ENCODE assay signal across 1 cellular context in the genomic region with DNA sequence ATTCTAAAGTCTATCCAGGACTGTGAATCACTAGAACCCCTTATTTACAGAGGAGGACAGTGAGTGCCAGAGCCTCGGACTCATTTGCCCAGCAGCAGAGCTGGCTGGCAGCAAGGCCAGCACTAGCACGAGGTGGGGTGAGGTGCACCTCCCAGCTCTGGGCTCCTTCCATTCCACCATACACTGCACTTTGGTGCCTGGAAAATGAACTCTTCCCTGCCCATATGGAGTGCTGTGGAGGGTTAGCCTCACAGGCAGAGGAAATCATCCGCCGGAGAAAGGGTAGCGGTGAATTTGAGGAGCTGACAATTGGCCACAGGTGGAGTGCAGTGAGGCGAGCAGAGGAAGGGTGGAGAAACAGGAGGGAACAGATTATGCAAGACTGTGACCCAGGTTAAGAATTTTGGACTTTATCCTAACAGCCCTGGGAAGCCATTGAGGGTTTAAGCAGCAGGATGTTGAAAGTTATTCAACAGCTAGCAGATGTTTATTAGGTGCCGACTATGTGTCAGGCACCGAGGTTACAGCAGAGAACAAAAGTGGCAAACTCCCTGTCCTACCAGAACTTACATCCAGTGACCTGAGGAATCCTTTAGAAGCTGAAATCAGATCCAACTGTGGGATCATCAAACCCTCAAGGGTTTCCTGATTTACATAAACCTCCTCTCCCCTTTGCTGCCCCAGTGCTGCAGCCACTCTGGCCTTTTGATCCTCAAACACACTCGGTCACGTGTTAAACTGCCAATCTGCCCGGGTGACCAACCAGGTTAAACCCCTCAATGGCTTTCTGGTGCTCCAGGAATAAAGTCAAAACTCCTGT.
TF ChIP-seq lines count a peak whose summit lies in the region.

No MANE protein-coding gene starts in this region.

TF ChIP-seq in HepG2, 621 proteins besides CTCF, POLR2A, EP300 and RAD21 (continued from another document and continues in another):
- TF ChIP-seq, protein P1, sequence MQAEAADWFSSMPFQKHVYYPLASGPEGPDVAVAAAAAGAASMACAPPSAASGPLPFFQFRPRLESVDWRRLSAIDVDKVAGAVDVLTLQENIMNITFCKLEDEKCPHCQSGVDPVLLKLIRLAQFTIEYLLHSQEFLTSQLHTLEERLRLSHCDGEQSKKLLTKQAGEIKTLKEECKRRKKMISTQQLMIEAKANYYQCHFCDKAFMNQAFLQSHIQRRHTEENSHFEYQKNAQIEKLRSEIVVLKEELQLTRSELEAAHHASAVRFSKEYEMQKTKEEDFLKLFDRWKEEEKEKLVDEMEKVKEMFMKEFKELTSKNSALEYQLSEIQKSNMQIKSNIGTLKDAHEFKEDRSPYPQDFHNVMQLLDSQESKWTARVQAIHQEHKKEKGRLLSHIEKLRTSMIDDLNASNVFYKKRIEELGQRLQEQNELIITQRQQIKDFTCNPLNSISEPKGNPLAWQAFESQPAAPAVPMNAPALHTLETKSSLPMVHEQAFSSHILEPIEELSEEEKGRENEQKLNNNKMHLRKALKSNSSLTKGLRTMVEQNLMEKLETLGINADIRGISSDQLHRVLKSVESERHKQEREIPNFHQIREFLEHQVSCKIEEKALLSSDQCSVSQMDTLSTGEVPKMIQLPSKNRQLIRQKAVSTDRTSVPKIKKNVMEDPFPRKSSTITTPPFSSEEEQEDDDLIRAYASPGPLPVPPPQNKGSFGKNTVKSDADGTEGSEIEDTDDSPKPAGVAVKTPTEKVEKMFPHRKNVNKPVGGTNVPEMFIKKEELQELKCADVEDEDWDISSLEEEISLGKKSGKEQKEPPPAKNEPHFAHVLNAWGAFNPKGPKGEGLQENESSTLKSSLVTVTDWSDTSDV (CRISPR knock-in tag; IDR thresholded peaks at IDR 0.05) = no peak
- TF ChIP-seq, protein P2, sequence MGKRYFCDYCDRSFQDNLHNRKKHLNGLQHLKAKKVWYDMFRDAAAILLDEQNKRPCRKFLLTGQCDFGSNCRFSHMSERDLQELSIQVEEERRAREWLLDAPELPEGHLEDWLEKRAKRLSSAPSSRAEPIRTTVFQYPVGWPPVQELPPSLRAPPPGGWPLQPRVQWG (CRISPR knock-in tag; IDR thresholded peaks at IDR 0.05; ENCODE audit: borderline replicate concordance, low read depth) = no peak
- TF ChIP-seq, protein P3, sequence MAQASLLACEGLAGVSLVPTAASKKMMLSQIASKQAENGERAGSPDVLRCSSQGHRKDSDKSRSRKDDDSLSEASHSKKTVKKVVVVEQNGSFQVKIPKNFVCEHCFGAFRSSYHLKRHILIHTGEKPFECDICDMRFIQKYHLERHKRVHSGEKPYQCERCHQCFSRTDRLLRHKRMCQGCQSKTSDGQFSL (CRISPR knock-in tag; IDR thresholded peaks at IDR 0.05) = no peak
- TF ChIP-seq ZNF331 (CRISPR knock-in tag; IDR thresholded peaks at IDR 0.05) (peak; percentile 65), NFRKB (IDR thresholded peaks at IDR 0.05) (no peak), ETV6 (CRISPR knock-in tag; conservative IDR thresholded peaks at IDR 0.05) (no peak; the same call in 1 of the 2 replicates), ZNF121 (CRISPR knock-in tag; IDR thresholded peaks at IDR 0.05) (0 out of 2 replicates have a peak, but pooled peaks have one; percentile 3), SAP130 (CRISPR knock-in tag; IDR thresholded peaks at IDR 0.05; ENCODE audit: low read depth) (peak; percentile 88), HNRNPL (IDR thresholded peaks at IDR 0.05; ENCODE audit: low read depth, low read length) (no peak), ZKSCAN1 (IDR thresholded peaks at IDR 0.05; ENCODE audit: low read length) (peak; percentile 84), HNRNPK (IDR thresholded peaks at IDR 0.05; ENCODE audit: low read depth, low read length, poor library complexity, severe bottlenecking) (no peak), TMF1 (CRISPR knock-in tag; IDR thresholded peaks at IDR 0.05; ENCODE audit: low read depth) (peak; percentile 91; the same call in 1 of the 2 replicates), ZNF839 (CRISPR knock-in tag; IDR thresholded peaks at IDR 0.05; ENCODE audit: borderline replicate concordance) (0 out of 2 replicates have a peak, but pooled peaks have one; percentile 30), HOXD1 (CRISPR knock-in tag; IDR thresholded peaks at IDR 0.05) (peak; percentile 13; the same call in 1 of the 2 replicates), RBFOX2 (IDR thresholded peaks at IDR 0.05; ENCODE audit: low read depth, low read length) (peak; percentile 61; the same call in 1 of the 2 replicates), SP5 (CRISPR knock-in tag; IDR thresholded peaks at IDR 0.05; ENCODE audit: borderline replicate concordance, low read depth) (peak; percentile 92), ZSCAN30 (CRISPR knock-in tag; IDR thresholded peaks at IDR 0.05) (no peak), FOSL1 (CRISPR knock-in tag; IDR thresholded peaks at IDR 0.05; ENCODE audit: borderline replicate concordance) (no peak), CEBPG (CRISPR knock-in tag; IDR thresholded peaks at IDR 0.05) (peak; percentile 96), ZNF777 (CRISPR knock-in tag; IDR thresholded peaks at IDR 0.05) (no peak), HNRNPLL (IDR thresholded peaks at IDR 0.05; ENCODE audit: low read depth, low read length, poor library complexity, severe bottlenecking) (no peak), MEIS2 (CRISPR knock-in tag; IDR thresholded peaks at IDR 0.05) (no peak; the same call in none of the 2 replicates), SMAD3 (CRISPR knock-in tag; IDR thresholded peaks at IDR 0.05) (no peak), MTA3 (CRISPR knock-in tag; IDR thresholded peaks at IDR 0.05) (no peak), SRSF4 (IDR thresholded peaks at IDR 0.05; ENCODE audit: low read depth, low read length, poor library complexity, severe bottlenecking) (no peak), ASH2L (IDR thresholded peaks at IDR 0.05; ENCODE audit: insufficient read length, low read depth, low read length) (peak; percentile 97), ZNF83 (CRISPR knock-in tag; IDR thresholded peaks at IDR 0.05; ENCODE audit: borderline replicate concordance) (no peak)
- TF ChIP-seq, protein P4, sequence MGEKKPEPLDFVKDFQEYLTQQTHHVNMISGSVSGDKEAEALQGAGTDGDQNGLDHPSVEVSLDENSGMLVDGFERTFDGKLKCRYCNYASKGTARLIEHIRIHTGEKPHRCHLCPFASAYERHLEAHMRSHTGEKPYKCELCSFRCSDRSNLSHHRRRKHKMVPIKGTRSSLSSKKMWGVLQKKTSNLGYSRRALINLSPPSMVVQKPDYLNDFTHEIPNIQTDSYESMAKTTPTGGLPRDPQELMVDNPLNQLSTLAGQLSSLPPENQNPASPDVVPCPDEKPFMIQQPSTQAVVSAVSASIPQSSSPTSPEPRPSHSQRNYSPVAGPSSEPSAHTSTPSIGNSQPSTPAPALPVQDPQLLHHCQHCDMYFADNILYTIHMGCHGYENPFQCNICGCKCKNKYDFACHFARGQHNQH (CRISPR knock-in tag; IDR thresholded peaks at IDR 0.05) = peak; percentile 72; the same call in 1 of the 2 replicates
- TF ChIP-seq, protein P5, sequence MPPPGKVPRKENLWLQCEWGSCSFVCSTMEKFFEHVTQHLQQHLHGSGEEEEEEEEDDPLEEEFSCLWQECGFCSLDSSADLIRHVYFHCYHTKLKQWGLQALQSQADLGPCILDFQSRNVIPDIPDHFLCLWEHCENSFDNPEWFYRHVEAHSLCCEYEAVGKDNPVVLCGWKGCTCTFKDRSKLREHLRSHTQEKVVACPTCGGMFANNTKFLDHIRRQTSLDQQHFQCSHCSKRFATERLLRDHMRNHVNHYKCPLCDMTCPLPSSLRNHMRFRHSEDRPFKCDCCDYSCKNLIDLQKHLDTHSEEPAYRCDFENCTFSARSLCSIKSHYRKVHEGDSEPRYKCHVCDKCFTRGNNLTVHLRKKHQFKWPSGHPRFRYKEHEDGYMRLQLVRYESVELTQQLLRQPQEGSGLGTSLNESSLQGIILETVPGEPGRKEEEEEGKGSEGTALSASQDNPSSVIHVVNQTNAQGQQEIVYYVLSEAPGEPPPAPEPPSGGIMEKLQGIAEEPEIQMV (CRISPR knock-in tag; IDR thresholded peaks at IDR 0.05; ENCODE audit: low read depth) = peak; percentile 78
- TF ChIP-seq, protein P6, sequence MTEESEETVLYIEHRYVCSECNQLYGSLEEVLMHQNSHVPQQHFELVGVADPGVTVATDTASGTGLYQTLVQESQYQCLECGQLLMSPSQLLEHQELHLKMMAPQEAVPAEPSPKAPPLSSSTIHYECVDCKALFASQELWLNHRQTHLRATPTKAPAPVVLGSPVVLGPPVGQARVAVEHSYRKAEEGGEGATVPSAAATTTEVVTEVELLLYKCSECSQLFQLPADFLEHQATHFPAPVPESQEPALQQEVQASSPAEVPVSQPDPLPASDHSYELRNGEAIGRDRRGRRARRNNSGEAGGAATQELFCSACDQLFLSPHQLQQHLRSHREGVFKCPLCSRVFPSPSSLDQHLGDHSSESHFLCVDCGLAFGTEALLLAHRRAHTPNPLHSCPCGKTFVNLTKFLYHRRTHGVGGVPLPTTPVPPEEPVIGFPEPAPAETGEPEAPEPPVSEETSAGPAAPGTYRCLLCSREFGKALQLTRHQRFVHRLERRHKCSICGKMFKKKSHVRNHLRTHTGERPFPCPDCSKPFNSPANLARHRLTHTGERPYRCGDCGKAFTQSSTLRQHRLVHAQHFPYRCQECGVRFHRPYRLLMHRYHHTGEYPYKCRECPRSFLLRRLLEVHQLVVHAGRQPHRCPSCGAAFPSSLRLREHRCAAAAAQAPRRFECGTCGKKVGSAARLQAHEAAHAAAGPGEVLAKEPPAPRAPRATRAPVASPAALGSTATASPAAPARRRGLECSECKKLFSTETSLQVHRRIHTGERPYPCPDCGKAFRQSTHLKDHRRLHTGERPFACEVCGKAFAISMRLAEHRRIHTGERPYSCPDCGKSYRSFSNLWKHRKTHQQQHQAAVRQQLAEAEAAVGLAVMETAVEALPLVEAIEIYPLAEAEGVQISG (CRISPR knock-in tag; IDR thresholded peaks at IDR 0.05) = peak; percentile 81
- TF ChIP-seq, protein P7, sequence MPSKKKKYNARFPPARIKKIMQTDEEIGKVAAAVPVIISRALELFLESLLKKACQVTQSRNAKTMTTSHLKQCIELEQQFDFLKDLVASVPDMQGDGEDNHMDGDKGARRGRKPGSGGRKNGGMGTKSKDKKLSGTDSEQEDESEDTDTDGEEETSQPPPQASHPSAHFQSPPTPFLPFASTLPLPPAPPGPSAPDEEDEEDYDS (CRISPR knock-in tag; IDR thresholded peaks at IDR 0.05) = no peak
- TF ChIP-seq, protein P8, sequence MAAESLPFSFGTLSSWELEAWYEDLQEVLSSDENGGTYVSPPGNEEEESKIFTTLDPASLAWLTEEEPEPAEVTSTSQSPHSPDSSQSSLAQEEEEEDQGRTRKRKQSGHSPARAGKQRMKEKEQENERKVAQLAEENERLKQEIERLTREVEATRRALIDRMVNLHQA (CRISPR knock-in tag; IDR thresholded peaks at IDR 0.05) = peak; percentile 71; the same call in 1 of the 2 replicates
- TF ChIP-seq, protein P9, sequence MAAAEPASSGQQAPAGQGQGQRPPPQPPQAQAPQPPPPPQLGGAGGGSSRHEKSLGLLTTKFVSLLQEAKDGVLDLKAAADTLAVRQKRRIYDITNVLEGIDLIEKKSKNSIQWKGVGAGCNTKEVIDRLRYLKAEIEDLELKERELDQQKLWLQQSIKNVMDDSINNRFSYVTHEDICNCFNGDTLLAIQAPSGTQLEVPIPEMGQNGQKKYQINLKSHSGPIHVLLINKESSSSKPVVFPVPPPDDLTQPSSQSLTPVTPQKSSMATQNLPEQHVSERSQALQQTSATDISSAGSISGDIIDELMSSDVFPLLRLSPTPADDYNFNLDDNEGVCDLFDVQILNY (CRISPR knock-in tag; conservative IDR thresholded peaks at IDR 0.05) = 0 out of 2 replicates have a peak, but pooled peaks have one; percentile 31
- TF ChIP-seq, protein P10, sequence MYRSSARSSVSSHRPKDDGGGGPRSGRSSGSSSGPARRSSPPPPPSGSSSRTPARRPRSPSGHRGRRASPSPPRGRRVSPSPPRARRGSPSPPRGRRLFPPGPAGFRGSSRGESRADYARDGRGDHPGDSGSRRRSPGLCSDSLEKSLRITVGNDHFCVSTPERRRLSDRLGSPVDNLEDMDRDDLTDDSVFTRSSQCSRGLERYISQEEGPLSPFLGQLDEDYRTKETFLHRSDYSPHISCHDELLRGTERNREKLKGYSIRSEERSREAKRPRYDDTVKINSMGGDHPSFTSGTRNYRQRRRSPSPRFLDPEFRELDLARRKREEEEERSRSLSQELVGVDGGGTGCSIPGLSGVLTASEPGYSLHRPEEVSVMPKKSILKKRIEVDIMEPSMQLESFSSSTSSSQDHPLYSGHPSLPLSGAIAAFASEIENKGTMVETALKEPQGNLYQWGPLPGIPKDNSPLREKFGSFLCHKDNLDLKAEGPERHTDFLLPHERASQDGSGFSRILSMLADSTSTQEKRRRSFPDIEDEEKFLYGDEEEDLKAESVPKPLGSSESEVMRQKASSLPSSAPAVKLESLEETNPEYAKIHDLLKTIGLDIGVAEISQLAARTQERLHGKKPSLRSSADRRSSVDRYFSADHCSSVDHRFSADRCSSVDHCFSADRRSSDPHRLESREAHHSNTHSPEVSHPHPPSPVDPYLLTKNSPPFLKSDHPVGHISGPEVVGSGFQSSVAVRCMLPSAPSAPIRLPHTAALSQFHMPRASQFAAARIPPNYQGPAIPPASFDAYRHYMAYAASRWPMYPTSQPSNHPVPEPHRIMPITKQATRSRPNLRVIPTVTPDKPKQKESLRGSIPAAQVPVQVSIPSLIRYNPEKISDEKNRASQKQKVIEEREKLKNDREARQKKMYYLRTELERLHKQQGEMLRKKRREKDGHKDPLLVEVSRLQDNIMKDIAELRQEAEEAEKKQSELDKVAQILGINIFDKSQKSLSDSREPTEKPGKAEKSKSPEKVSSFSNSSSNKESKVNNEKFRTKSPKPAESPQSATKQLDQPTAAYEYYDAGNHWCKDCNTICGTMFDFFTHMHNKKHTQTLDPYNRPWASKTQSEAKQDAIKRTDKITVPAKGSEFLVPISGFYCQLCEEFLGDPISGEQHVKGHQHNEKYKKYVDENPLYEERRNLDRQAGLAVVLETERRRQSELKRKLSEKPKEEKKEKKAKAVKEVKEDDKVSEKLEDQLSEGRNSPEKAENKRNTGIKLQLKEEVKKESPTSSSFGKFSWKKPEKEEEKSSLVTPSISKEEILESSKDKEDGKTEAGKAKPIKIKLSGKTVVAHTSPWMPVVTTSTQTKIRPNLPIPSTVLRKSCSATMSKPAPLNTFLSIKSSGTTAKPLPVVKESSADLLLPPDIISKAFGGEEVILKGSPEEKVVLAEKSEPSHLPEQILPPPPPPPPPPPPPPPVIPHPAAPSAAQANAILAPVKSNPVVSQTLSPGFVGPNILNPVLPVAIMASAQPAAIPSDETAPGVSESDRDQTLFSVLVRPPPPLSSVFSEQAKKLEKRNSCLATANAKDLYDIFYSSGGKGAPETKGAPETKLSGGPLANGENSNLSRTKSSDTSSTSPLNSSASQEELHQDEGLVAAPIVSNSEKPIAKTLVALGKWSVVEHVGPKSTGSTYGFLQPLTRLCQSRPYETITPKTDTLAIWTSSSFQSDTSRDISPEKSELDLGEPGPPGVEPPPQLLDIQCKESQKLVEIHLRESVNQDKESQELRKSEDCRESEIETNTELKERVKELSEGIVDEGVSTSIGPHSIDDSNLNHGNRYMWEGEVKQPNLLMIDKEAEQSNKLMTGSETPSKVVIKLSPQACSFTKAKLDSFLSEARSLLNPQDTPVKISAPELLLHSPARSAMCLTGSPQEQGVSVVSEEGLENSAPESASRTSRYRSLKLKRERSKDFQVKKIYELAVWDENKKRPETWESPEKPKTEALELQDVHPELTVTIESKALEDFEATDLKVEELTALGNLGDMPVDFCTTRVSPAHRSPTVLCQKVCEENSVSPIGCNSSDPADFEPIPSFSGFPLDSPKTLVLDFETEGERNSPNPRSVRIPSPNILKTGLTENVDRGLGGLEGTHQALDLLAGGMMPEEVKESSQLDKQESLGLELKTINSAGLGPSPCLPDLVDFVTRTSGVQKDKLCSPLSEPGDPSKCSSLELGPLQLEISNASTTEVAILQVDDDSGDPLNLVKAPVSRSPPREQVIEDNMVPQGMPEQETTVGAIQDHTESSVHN (CRISPR knock-in tag; IDR thresholded peaks at IDR 0.05) = peak; percentile 84
- TF ChIP-seq, protein P11, sequence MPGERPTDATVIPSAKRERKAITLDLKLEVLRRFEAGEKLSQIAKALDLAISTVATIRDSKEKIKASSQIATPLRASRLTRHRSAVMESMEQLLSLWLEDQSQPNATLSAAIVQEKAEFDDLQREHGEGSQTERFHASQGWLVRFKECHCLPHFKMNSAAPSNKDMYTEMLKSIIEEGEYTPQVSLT (CRISPR knock-in tag; IDR thresholded peaks at IDR 0.05; ENCODE audit: borderline replicate concordance, low read depth) = no peak
